ENCODE assay signal across 1 cellular context in the genomic region with DNA sequence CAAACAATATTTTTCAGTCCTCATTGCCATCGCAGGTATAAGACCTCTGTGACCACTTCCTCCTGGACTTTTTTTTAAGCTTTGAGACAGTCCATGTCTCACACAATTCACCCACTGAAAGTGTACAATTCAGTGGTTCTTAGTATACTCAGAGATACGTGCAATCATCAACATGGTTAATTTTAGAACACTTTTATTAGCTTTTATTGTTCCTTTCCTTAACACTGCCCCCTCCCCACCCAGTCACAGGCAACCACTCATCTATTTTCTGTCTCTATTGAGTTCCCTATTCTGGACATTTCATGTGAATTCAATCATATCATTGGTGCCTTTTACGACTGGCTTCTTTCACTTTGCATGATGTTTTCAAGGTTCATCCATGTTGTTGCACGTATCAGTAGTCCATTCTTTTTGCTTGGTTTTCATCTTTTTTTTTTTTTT.
TF ChIP-seq lines count a peak whose summit lies in the region.

No MANE protein-coding gene starts in this region.

TF ChIP-seq in WTC11, 78 proteins besides CTCF, POLR2A, EP300 and RAD21 (continued from another document):
- TF ChIP-seq, protein P1, sequence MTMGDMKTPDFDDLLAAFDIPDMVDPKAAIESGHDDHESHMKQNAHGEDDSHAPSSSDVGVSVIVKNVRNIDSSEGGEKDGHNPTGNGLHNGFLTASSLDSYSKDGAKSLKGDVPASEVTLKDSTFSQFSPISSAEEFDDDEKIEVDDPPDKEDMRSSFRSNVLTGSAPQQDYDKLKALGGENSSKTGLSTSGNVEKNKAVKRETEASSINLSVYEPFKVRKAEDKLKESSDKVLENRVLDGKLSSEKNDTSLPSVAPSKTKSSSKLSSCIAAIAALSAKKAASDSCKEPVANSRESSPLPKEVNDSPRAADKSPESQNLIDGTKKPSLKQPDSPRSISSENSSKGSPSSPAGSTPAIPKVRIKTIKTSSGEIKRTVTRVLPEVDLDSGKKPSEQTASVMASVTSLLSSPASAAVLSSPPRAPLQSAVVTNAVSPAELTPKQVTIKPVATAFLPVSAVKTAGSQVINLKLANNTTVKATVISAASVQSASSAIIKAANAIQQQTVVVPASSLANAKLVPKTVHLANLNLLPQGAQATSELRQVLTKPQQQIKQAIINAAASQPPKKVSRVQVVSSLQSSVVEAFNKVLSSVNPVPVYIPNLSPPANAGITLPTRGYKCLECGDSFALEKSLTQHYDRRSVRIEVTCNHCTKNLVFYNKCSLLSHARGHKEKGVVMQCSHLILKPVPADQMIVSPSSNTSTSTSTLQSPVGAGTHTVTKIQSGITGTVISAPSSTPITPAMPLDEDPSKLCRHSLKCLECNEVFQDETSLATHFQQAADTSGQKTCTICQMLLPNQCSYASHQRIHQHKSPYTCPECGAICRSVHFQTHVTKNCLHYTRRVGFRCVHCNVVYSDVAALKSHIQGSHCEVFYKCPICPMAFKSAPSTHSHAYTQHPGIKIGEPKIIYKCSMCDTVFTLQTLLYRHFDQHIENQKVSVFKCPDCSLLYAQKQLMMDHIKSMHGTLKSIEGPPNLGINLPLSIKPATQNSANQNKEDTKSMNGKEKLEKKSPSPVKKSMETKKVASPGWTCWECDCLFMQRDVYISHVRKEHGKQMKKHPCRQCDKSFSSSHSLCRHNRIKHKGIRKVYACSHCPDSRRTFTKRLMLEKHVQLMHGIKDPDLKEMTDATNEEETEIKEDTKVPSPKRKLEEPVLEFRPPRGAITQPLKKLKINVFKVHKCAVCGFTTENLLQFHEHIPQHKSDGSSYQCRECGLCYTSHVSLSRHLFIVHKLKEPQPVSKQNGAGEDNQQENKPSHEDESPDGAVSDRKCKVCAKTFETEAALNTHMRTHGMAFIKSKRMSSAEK (CRISPR knock-in tag; IDR thresholded peaks at IDR 0.05; ENCODE audit: borderline replicate concordance), result no peak
- no peak for TF ChIP-seq PRRX2 (CRISPR knock-in tag; IDR thresholded peaks at IDR 0.05)
- TF ChIP-seq, protein P2, sequence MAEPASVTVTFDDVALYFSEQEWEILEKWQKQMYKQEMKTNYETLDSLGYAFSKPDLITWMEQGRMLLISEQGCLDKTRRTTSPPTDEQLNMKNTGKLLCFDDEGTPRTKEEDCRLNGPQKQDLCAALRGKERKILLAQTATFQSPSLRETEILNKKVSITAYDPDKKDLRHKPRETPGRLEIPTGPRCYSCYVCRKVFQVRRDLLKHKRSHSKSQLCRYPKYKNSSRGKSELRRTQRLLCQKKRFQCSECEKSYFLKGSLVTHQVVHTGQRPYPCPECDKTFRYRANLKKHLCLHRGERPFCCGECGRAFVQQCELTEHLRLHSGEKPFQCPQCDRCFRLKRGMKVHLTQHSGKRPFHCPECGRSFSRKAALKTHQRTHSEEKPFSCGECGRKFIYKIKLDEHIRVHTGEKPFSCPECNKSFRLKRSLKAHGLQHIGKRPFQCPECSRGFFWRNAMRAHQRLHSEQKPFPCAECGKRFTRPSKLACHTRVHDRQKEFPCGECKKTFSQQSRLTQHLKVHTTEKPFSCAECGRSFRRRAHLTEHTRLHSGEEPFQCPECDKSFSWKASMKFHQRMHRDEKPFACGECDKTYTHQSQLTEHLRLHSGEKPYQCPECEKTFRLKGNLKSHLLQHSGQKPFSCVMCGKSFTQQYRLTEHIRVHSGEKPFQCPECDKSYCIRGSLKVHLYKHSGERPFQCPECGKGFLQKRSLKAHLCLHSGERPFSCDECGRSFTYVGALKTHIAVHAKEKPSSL (CRISPR knock-in tag; conservative IDR thresholded peaks at IDR 0.05), result no peak
- no peak for TF ChIP-seq NR3C1 (CRISPR knock-in tag; conservative IDR thresholded peaks at IDR 0.05; ENCODE audit: low read depth)
- no peak for TF ChIP-seq CBFB (CRISPR knock-in tag; IDR thresholded peaks at IDR 0.05; ENCODE audit: low read depth)
- TF ChIP-seq, protein P3, sequence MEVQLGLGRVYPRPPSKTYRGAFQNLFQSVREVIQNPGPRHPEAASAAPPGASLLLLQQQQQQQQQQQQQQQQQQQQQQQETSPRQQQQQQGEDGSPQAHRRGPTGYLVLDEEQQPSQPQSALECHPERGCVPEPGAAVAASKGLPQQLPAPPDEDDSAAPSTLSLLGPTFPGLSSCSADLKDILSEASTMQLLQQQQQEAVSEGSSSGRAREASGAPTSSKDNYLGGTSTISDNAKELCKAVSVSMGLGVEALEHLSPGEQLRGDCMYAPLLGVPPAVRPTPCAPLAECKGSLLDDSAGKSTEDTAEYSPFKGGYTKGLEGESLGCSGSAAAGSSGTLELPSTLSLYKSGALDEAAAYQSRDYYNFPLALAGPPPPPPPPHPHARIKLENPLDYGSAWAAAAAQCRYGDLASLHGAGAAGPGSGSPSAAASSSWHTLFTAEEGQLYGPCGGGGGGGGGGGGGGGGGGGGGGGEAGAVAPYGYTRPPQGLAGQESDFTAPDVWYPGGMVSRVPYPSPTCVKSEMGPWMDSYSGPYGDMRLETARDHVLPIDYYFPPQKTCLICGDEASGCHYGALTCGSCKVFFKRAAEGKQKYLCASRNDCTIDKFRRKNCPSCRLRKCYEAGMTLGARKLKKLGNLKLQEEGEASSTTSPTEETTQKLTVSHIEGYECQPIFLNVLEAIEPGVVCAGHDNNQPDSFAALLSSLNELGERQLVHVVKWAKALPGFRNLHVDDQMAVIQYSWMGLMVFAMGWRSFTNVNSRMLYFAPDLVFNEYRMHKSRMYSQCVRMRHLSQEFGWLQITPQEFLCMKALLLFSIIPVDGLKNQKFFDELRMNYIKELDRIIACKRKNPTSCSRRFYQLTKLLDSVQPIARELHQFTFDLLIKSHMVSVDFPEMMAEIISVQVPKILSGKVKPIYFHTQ (CRISPR knock-in tag; IDR thresholded peaks at IDR 0.05), result no peak
- TF ChIP-seq RELA (CRISPR knock-in tag; IDR thresholded peaks at IDR 0.05; ENCODE audit: borderline replicate concordance), result no peak
- TF ChIP-seq ATF1 (CRISPR knock-in tag; IDR thresholded peaks at IDR 0.05), result no peak
- no peak for TF ChIP-seq HMGA2 (CRISPR knock-in tag; IDR thresholded peaks at IDR 0.05)
- no peak for TF ChIP-seq KAT7 (CRISPR knock-in tag; IDR thresholded peaks at IDR 0.05; ENCODE audit: borderline replicate concordance)
- TF ChIP-seq, protein P4, sequence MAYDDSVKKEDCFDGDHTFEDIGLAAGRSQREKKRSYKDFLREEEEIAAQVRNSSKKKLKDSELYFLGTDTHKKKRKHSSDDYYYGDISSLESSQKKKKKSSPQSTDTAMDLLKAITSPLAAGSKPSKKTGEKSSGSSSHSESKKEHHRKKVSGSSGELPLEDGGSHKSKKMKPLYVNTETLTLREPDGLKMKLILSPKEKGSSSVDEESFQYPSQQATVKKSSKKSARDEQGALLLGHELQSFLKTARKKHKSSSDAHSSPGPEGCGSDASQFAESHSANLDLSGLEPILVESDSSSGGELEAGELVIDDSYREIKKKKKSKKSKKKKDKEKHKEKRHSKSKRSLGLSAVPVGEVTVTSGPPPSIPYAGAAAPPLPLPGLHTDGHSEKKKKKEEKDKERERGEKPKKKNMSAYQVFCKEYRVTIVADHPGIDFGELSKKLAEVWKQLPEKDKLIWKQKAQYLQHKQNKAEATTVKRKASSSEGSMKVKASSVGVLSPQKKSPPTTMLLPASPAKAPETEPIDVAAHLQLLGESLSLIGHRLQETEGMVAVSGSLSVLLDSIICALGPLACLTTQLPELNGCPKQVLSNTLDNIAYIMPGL (CRISPR knock-in tag; IDR thresholded peaks at IDR 0.05), result no peak
- TF ChIP-seq, protein P5, sequence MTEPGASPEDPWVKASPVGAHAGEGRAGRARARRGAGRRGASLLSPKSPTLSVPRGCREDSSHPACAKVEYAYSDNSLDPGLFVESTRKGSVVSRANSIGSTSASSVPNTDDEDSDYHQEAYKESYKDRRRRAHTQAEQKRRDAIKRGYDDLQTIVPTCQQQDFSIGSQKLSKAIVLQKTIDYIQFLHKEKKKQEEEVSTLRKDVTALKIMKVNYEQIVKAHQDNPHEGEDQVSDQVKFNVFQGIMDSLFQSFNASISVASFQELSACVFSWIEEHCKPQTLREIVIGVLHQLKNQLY (CRISPR knock-in tag; IDR thresholded peaks at IDR 0.05), result no peak
- TF ChIP-seq, protein P6, sequence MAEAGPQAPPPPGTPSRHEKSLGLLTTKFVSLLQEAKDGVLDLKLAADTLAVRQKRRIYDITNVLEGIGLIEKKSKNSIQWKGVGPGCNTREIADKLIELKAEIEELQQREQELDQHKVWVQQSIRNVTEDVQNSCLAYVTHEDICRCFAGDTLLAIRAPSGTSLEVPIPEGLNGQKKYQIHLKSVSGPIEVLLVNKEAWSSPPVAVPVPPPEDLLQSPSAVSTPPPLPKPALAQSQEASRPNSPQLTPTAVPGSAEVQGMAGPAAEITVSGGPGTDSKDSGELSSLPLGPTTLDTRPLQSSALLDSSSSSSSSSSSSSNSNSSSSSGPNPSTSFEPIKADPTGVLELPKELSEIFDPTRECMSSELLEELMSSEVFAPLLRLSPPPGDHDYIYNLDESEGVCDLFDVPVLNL (CRISPR knock-in tag; IDR thresholded peaks at IDR 0.05; ENCODE audit: borderline replicate concordance, low read depth), result no peak
- TF ChIP-seq ZNF396 (CRISPR knock-in tag; IDR thresholded peaks at IDR 0.05; ENCODE audit: borderline replicate concordance), result no peak
- TF ChIP-seq TEAD1 (CRISPR knock-in tag; IDR thresholded peaks at IDR 0.05), result no peak
